Comparison of ENCODE assay signal across 2 cellular contexts in genomic region chr11:46249103-46249942, GRCh38.
TF ChIP-seq lines count a peak whose summit lies in the region.

No MANE protein-coding gene starts in this region.

TF ChIP-seq in HEK293T, 16 proteins besides CTCF, POLR2A, EP300 and RAD21:
- TF ChIP-seq ZNF384 (IDR thresholded peaks at IDR 0.05) (peak; percentile 34; the same call in 1 of the 2 replicates), FOXM1 (IDR thresholded peaks at IDR 0.05; ENCODE audit: borderline replicate concordance) (no peak)
- TF ChIP-seq, protein P1, sequence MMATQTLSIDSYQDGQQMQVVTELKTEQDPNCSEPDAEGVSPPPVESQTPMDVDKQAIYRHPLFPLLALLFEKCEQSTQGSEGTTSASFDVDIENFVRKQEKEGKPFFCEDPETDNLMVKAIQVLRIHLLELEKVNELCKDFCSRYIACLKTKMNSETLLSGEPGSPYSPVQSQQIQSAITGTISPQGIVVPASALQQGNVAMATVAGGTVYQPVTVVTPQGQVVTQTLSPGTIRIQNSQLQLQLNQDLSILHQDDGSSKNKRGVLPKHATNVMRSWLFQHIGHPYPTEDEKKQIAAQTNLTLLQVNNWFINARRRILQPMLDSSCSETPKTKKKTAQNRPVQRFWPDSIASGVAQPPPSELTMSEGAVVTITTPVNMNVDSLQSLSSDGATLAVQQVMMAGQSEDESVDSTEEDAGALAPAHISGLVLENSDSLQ (IDR thresholded peaks at IDR 0.05) = peak; percentile 86

TF ChIP-seq in endothelial cell of umbilical vein, 7 proteins besides CTCF, POLR2A, EP300 and RAD21 (continued from another document):
- TF ChIP-seq MYC (IDR thresholded peaks at IDR 0.05; ENCODE audit: low read depth, low read length) (no peak), JUN (IDR thresholded peaks at IDR 0.05; ENCODE audit: borderline replicate concordance, insufficient read depth, insufficient read length, low read depth) (no peak), GATA2 (IDR thresholded peaks at IDR 0.05; ENCODE audit: insufficient read depth, insufficient read length, low read depth, low read length) (no peak), EZH2 (IDR thresholded peaks at IDR 0.05; ENCODE audit: borderline replicate concordance, low read depth, low read length, severe bottlenecking) (no peak), POLR2AphosphoS5 (IDR thresholded peaks at IDR 0.05; ENCODE audit: insufficient read depth, low read depth, low read length) (no peak)
- TF ChIP-seq, protein P2, sequence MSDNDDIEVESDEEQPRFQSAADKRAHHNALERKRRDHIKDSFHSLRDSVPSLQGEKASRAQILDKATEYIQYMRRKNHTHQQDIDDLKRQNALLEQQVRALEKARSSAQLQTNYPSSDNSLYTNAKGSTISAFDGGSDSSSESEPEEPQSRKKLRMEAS (IDR thresholded peaks at IDR 0.05; ENCODE audit: insufficient read depth, insufficient read length) = no peak
